In genomic region chr4:24514808-24515207, GRCh38 we compare ENCODE assay signal across 12 cellular contexts.
DNase-seq lines count a peak whose midpoint lies in the region; ATAC-seq and TF ChIP-seq lines count a peak whose summit lies in the region.
"Had no signal": no experiment of that assay in that cellular context is flagged by ENCODE, and none has a peak within 500 bp of the region (broad histone marks: within the 10 kb centered on the region; RNA-seq: fewer than 3 reads in every experiment).

No MANE protein-coding gene starts in this region.

- H3K36me3 ChIP-seq in DND-41 (ENCODE audit: insufficient read depth, low read length) (peaks cover 34% of the 10 kb centered on the region), GM23338 (ENCODE audit: insufficient read depth) (peaks cover 4% of the 10 kb centered on the region; the same call in 1 of the 2 replicates), WERI-Rb-1 (peaks cover 20% of the 10 kb centered on the region), gastroesophageal sphincter (peaks cover 0 to 6% of the 10 kb centered on the region in 2 donors)
- H3K36me3 ChIP-seq: SJSA1 had no signal

- ATAC-seq in DND-41 (ENCODE audit: insufficient read depth, low read depth) (peak; percentile 30; the same call in 2 of the 3 replicates), GM23338 (peak; percentile 15), gastroesophageal sphincter (no peak), GM19035 (IDR thresholded peaks at IDR 0.05; ENCODE audit: unreplicated experiment) (no peak)

- WGBS in gastroesophageal sphincter (ENCODE audit: low coverage in 1 of 2), 2 donors = 75 to 100% methylated on average over 1 of the region's 1 CpG

- no peak overlapping the region for H2AFZ ChIP-seq in DND-41 (ENCODE audit: low read depth, low read length)
- H2AFZ ChIP-seq in GM23338 = no peak overlapping the region

- H3K4me2 ChIP-seq in DND-41 (ENCODE audit: insufficient read depth, low read length) (no peak overlapping the region), GM23338 (no peak overlapping the region)

- H3K27ac ChIP-seq in DND-41 (ENCODE audit: low read length) (no peak overlapping the region), GM23338 (ENCODE audit: low read depth) (peak overlapping the region; percentile 47), WERI-Rb-1 (no peak overlapping the region), gastroesophageal sphincter (no peak overlapping the region)
- H3K27ac ChIP-seq: SJSA1 had no signal

- no peaks in the 10 kb centered on the region for H3K9me2 ChIP-seq in GM23338 (ENCODE audit: insufficient read depth)

- no peaks in the 10 kb centered on the region for H3K27me3 ChIP-seq in DND-41 (ENCODE audit: insufficient read depth, low read length, poor library complexity)
- no peaks in the 10 kb centered on the region for H3K27me3 ChIP-seq in GM23338 (ENCODE audit: insufficient read depth)
- H3K27me3 ChIP-seq in WERI-Rb-1 (ENCODE audit: insufficient read depth, low read depth, severe bottlenecking) = no peaks in the 10 kb centered on the region
- no peaks in the 10 kb centered on the region for H3K27me3 ChIP-seq in gastroesophageal sphincter
- H3K27me3 ChIP-seq: SJSA1 had no signal

- H3K4me1 Mint-ChIP-seq in GM23338 = peaks cover 43% of the 10 kb centered on the region

- no peak for TF ChIP-seq POLR2A in gastroesophageal sphincter (IDR thresholded peaks at IDR 0.05)

- peaks cover 19% of the 10 kb centered on the region for H4K20me1 ChIP-seq in DND-41 (ENCODE audit: insufficient read depth, low read length)
- H4K20me1 ChIP-seq in GM23338 (replicated peaks; ENCODE audit: insufficient read depth) = no peaks in the 10 kb centered on the region

- no peak overlapping the region for H3K4me3 ChIP-seq in DND-41 (ENCODE audit: low read depth in 1 of 2, low read length in 2 of 2)
- no peak overlapping the region for H3K4me3 ChIP-seq in GM23338
- H3K4me3 ChIP-seq in WERI-Rb-1 (ENCODE audit: low read depth, low read length) = no peak overlapping the region
- H3K4me3 ChIP-seq in gastroesophageal sphincter = no peak overlapping the region
- H3K4me3 ChIP-seq: SJSA1 had no signal

- H3K9me3 Mint-ChIP-seq in GM23338 = no peaks in the 10 kb centered on the region

- H3K27me3 Mint-ChIP-seq in GM23338 (ENCODE audit: insufficient read depth, low read depth, poor library complexity) = peaks cover 18% of the 10 kb centered on the region
- H3K27me3 Mint-ChIP-seq: brain had no signal

- DNase-seq in DND-41 = no peak
- DNase-seq in GM23338 (ENCODE audit: low spot score) = peak; percentile 70
- DNase-seq in WERI-Rb-1 = no peak
- peak; percentile 28 for DNase-seq in iPS-NIHi7 (ENCODE audit: extremely low spot score)
- no peak for DNase-seq in KG1 (lab: John Stamatoyannopoulos, UW)
- DNase-seq in NCI-H2227 treated with DMSO at 0.1 percent for 48 hours (lab: John Stamatoyannopoulos, UW) = no peak
- DNase-seq: NCI-H1092, NCI-H526 treated with DMSO at 0.1 percent for 48 hours had no signal

- H3K9ac ChIP-seq in DND-41 (ENCODE audit: low read depth, low read length) = no peak overlapping the region

- no peak for TF ChIP-seq EP300 in gastroesophageal sphincter (IDR thresholded peaks at IDR 0.05)

- peaks cover 25% of the 10 kb centered on the region for H3K36me3 Mint-ChIP-seq in GM23338 (ENCODE audit: low read depth)

- H3K9me3 ChIP-seq in DND-41 (ENCODE audit: insufficient read depth, low read length, severe bottlenecking) (no peaks in the 10 kb centered on the region), WERI-Rb-1 (ENCODE audit: severe bottlenecking) (no peaks in the 10 kb centered on the region), gastroesophageal sphincter (no peaks in the 10 kb centered on the region)
- H3K9me3 ChIP-seq: SJSA1 had no signal

- peak; percentile 34 for TF ChIP-seq CTCF in DND-41 (IDR thresholded peaks at IDR 0.05; ENCODE audit: borderline replicate concordance, extremely low read depth, low read length, poor library complexity, severe bottlenecking)
- peak; percentile 57 to 63 for TF ChIP-seq CTCF in GM23338 (conservative IDR thresholded peaks at IDR 0.05; ENCODE audit: low read depth in 2 of 2)
- 0 out of 2 replicates have a peak, but pooled peaks have one; percentile 14 for TF ChIP-seq CTCF in WERI-Rb-1 (IDR thresholded peaks at IDR 0.05; ENCODE audit: low read depth, low read length)
- TF ChIP-seq CTCF in gastroesophageal sphincter (IDR thresholded peaks at IDR 0.05) = peak in 1 of 4 experiments; percentile 14

- no peak overlapping the region for H3K27ac Mint-ChIP-seq in GM23338
- H3K27ac Mint-ChIP-seq: brain had no signal

- H3K4me3 Mint-ChIP-seq in GM23338 = no peak overlapping the region
- H3K4me3 Mint-ChIP-seq: brain had no signal

- H3K79me2 ChIP-seq in DND-41 (ENCODE audit: insufficient read depth, low read length) (no peaks in the 10 kb centered on the region), GM23338 (replicated peaks; ENCODE audit: insufficient read depth) (peaks cover 16% of the 10 kb centered on the region; the same call in 1 of the 2 replicates)

- H3F3A ChIP-seq in GM23338 (replicated peaks; ENCODE audit: low read depth) = peaks cover 25% of the 10 kb centered on the region

- no peaks in the 10 kb centered on the region for H3K4me1 ChIP-seq in DND-41 (ENCODE audit: insufficient read depth, low read length)
- peaks cover 61% of the 10 kb centered on the region for H3K4me1 ChIP-seq in GM23338 (ENCODE audit: insufficient read depth)
- H3K4me1 ChIP-seq in gastroesophageal sphincter = peaks cover 0 to 51% (median 0%) of the 10 kb centered on the region in 3 donors
- H3K4me1 ChIP-seq: SJSA1 had no signal

TF ChIP-seq in GM23338, 12 proteins besides CTCF, POLR2A, EP300 and RAD21:
- TF ChIP-seq CREB1 (CRISPR knock-in tag; IDR thresholded peaks at IDR 0.05; ENCODE audit: low read depth) (no peak), EZH2phosphoT487 (IDR thresholded peaks at IDR 0.05; ENCODE audit: unreplicated experiment) (no peak), ETS1 (IDR thresholded peaks at IDR 0.05) (no peak)
TF ChIP-seq in GM23338: peak in this region for 0.

Comparison
In these comparisons a context has a peak if more than half of its experiments do, and no peak if none do; other contexts are left out.
1. ATAC-seq: peak in DND-41 (single experiment) and GM23338 (single experiment); none in gastroesophageal sphincter (single experiment) and GM19035 (single experiment).
2. DNase-seq: peak in GM23338 (single experiment) and iPS-NIHi7 (single experiment); none in DND-41 (single experiment), WERI-Rb-1 (single experiment), KG1 (single experiment) and NCI-H2227 treated with DMSO at 0.1 percent for 48 hours (single experiment).